Comparison of ENCODE assay signal across 8 cellular contexts in the genomic region with DNA sequence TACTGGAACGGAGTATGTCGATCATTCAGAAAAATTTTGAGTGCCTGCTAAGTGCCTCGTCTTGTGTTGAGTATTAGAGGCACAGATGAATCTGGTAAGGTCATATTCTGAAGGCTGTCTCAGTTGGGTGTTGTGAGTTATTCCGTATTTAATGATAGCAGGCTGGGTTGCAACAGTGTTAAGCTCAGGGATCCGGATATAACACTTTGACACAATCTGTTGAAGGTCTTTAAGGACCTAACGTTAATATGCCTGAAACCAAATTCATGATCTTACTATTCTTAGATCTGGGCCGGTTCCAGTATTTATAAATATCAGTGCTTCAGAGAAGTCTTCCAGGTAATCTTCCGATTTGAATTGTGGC. TPM values are rescaled to one million over a fixed set of nuclear protein-coding genes. Genes with fewer than 3 reads are reported as not detected.
DNase-seq lines count a peak whose midpoint lies in the region; ATAC-seq lines count a peak whose summit lies in the region.

No MANE protein-coding gene starts in this region.

- H3K27ac ChIP-seq in subcutaneous abdominal adipose tissue (ENCODE audit: low read depth, low read length): peak overlapping the region; percentile 74

- peak overlapping the region; percentile 93 to 100 (median 98) for H3K4me3 ChIP-seq in subcutaneous abdominal adipose tissue (ENCODE audit: low read depth in 1 of 5, low read length in 5 of 5)

- H3K36me3 Mint-ChIP-seq in activated naive CD8-positive, alpha-beta T cell treated with anti-CD3 and anti-CD28 coated beads, Interleukin-2, amount 10 ng/mL, durations not matched to agents 7 days and 5 days: peaks cover 31% of the 10 kb centered on the region
- H3K36me3 Mint-ChIP-seq in immature natural killer cell: peaks cover 14 to 27% (median 16%) of the 10 kb centered on the region in 3 donors

- DNase-seq in NCI-H345 treated with DMSO at 0.1 percent for 48 hours (lab: John Stamatoyannopoulos, UW; ENCODE audit: unreplicated experiment) (peak; percentile 29), NCI-H345 (lab: John Stamatoyannopoulos, UW) (no peak), immature natural killer cell (no peak), NCI-H1105 (lab: John Stamatoyannopoulos, UW) (no peak), HCEC 1CT (no peak), EL (no peak)
- DNase-seq in activated naive CD8-positive, alpha-beta T cell treated with anti-CD3 and anti-CD28 coated beads, Interleukin-2, amount 10 ng/mL, durations not matched to agents 7 days and 5 days: no peak

- peaks cover 4 to 22% (median 20%) of the 10 kb centered on the region in 5 donors for H3K4me1 ChIP-seq in subcutaneous abdominal adipose tissue (ENCODE audit: control insufficient read depth in 5 of 5, insufficient read depth in 5 of 5, low read length in 5 of 5)

- ATAC-seq in activated naive CD8-positive, alpha-beta T cell treated with anti-CD3 and anti-CD28 coated beads, Interleukin-2, amount 10 ng/mL, durations not matched to agents 7 days and 5 days (ENCODE audit: low read depth): no peak

- POLR2A ChIA-PET in activated naive CD8-positive, alpha-beta T cell treated with anti-CD3 and anti-CD28 coated beads, Interleukin-2, amount 10 ng/mL, durations not matched to agents 7 days and 5 days (lab: Charles Lee): interaction anchor here (0.5 to 3.4 kb wide), 17 partner anchors 8 to 356 kb away, joined by 3 to 34 read pairs (median 5); partner anchors contain the start of genes BTF3L4, CC2D1B, COA7 and GPX7

- H3K27me3 Mint-ChIP-seq in activated naive CD8-positive, alpha-beta T cell treated with anti-CD3 and anti-CD28 coated beads, Interleukin-2, amount 10 ng/mL, durations not matched to agents 7 days and 5 days: no peaks in the 10 kb centered on the region
- peaks cover 4 to 12% (median 9%) of the 10 kb centered on the region in 3 donors for H3K27me3 Mint-ChIP-seq in immature natural killer cell (ENCODE audit: low read depth in 3 of 3)

- H3K9ac ChIP-seq in subcutaneous abdominal adipose tissue (ENCODE audit: low read length in 5 of 5): peak overlapping the region; percentile 71 to 93 (median 90)

- H3K9me3 ChIP-seq in subcutaneous abdominal adipose tissue (ENCODE audit: control insufficient read depth in 5 of 5, low read length in 5 of 5): no peaks in the 10 kb centered on the region

- H3K9me3 Mint-ChIP-seq in activated naive CD8-positive, alpha-beta T cell treated with anti-CD3 and anti-CD28 coated beads, Interleukin-2, amount 10 ng/mL, durations not matched to agents 7 days and 5 days: no peaks in the 10 kb centered on the region
- no peaks in the 10 kb centered on the region for H3K9me3 Mint-ChIP-seq in immature natural killer cell

- peaks cover 43% of the 10 kb centered on the region for H3K4me1 Mint-ChIP-seq in activated naive CD8-positive, alpha-beta T cell treated with anti-CD3 and anti-CD28 coated beads, Interleukin-2, amount 10 ng/mL, durations not matched to agents 7 days and 5 days
- peaks cover 33 to 54% of the 10 kb centered on the region in 2 donors for H3K4me1 Mint-ChIP-seq in immature natural killer cell

- peak overlapping the region; percentile 100 for H3K27ac Mint-ChIP-seq in activated naive CD8-positive, alpha-beta T cell treated with anti-CD3 and anti-CD28 coated beads, Interleukin-2, amount 10 ng/mL, durations not matched to agents 7 days and 5 days
- peak overlapping the region; percentile 94 to 99 (median 99) for H3K27ac Mint-ChIP-seq in immature natural killer cell

- no peaks in the 10 kb centered on the region for H3K27me3 ChIP-seq in subcutaneous abdominal adipose tissue (ENCODE audit: control insufficient read depth in 5 of 5, insufficient read depth in 4 of 5, low read length in 5 of 5)

- H3K4me3 Mint-ChIP-seq in activated naive CD8-positive, alpha-beta T cell treated with anti-CD3 and anti-CD28 coated beads, Interleukin-2, amount 10 ng/mL, durations not matched to agents 7 days and 5 days: peak overlapping the region; percentile 100
- peak overlapping the region; percentile 99 to 100 (median 99) for H3K4me3 Mint-ChIP-seq in immature natural killer cell

- peaks cover 16 to 26% (median 21%) of the 10 kb centered on the region in 5 donors for H3K36me3 ChIP-seq in subcutaneous abdominal adipose tissue (ENCODE audit: control insufficient read depth in 5 of 5, insufficient read depth in 5 of 5, low read length in 5 of 5)

RNA-seq across cellular contexts. Expression of gene PRPF38A, which starts 0.6 kb away (rescaled TPM):
- 10 to 100 TPM; 87.1 to 92.1 TPM for total RNA-seq in activated naive CD8-positive, alpha-beta T cell treated with anti-CD3 and anti-CD28 coated beads, Interleukin-2, amount 10 ng/mL, durations not matched to agents 7 days and 5 days
- 10 to 100 TPM; 34.3 to 56.6 (median 42.0) TPM for polyA plus RNA-seq in immature natural killer cell

RNA-seq across cellular contexts. Expression of gene ORC1, which starts 0.7 kb away (rescaled TPM):
- 10 to 100 TPM; 25.6 to 25.7 TPM for total RNA-seq in activated naive CD8-positive, alpha-beta T cell treated with anti-CD3 and anti-CD28 coated beads, Interleukin-2, amount 10 ng/mL, durations not matched to agents 7 days and 5 days
- polyA plus RNA-seq in immature natural killer cell: 1 to 10 TPM in 1 of 3 donors, under 1 TPM in 2; 0.46 to 1.2 (median 0.58) TPM

RNA-seq across cellular contexts. Expression of gene CC2D1B, which starts 39.0 kb away (rescaled TPM):
- total RNA-seq in activated naive CD8-positive, alpha-beta T cell treated with anti-CD3 and anti-CD28 coated beads, Interleukin-2, amount 10 ng/mL, durations not matched to agents 7 days and 5 days: 10 to 100 TPM; 69.3 to 75.6 TPM
- 10 to 100 TPM in 1 of 3 donors, 1 to 10 TPM in 2; 4.6 to 15.5 (median 4.8) TPM for polyA plus RNA-seq in immature natural killer cell
